ENCODE assay signal across 10 cellular contexts in genomic region chr13:80336335-80336734, GRCh38. TPM values are rescaled to one million over a fixed set of nuclear protein-coding genes. Genes with fewer than 3 reads are reported as not detected.
A peak's percentile ranks its signal among the peaks of the same experiment; 100 is the strongest.
DNase-seq lines count a peak whose midpoint lies in the region; ATAC-seq and TF ChIP-seq lines count a peak whose summit lies in the region.
"Had no signal": no experiment of that assay in that cellular context is flagged by ENCODE, and none has a peak within 500 bp of the region (broad histone marks: within the 10 kb centered on the region; RNA-seq: fewer than 3 reads in every experiment).

No MANE protein-coding gene starts in this region.

- peaks cover 44% of the 10 kb centered on the region for H3K4me1 Mint-ChIP-seq in type B pancreatic cell (ENCODE audit: unreplicated experiment)
- H3K4me1 Mint-ChIP-seq in natural killer cell = peaks cover 11 to 30% of the 10 kb centered on the region in 2 donors

- H3K27me3 Mint-ChIP-seq in type B pancreatic cell (no peaks in the 10 kb centered on the region), natural killer cell (ENCODE audit: low read depth in 2 of 2) (no peaks in the 10 kb centered on the region)

- peaks cover 1% of the 10 kb centered on the region for H3K9me3 Mint-ChIP-seq in type B pancreatic cell
- no peaks in the 10 kb centered on the region for H3K9me3 Mint-ChIP-seq in natural killer cell
- H3K9me3 Mint-ChIP-seq: naive B cell had no signal

- no peaks in the 10 kb centered on the region for H3K27me3 ChIP-seq in lower lobe of right lung (ENCODE audit: low read depth)

- peak overlapping the region; percentile 80 for H3K27ac ChIP-seq in cingulate gyrus (ENCODE audit: low read depth, low read length)
- peak overlapping the region; percentile 98 for H3K27ac ChIP-seq in lower lobe of right lung

- peaks cover 33% of the 10 kb centered on the region for H3K4me1 ChIP-seq in lower lobe of right lung

- H3K9me3 ChIP-seq in lower lobe of right lung = no peaks in the 10 kb centered on the region

- H3K4me3 ChIP-seq in NB4 (ENCODE audit: low read depth, low read length) (peak overlapping the region; percentile 32), lower lobe of right lung (peak overlapping the region; percentile 73)

- H3K36me3 ChIP-seq in lower lobe of right lung = peaks cover 17% of the 10 kb centered on the region

- H3K4me3 Mint-ChIP-seq in type B pancreatic cell = no peak overlapping the region
- no peak overlapping the region for H3K4me3 Mint-ChIP-seq in natural killer cell

- H3K36me3 Mint-ChIP-seq in type B pancreatic cell (peaks cover 37% of the 10 kb centered on the region), natural killer cell (peaks cover 7% of the 10 kb centered on the region)
- H3K36me3 Mint-ChIP-seq: naive B cell had no signal

- intact Hi-C loops in lower lobe of right lung (cut with DNase I) = loop anchor here (10.0 kb wide), 1 partner anchor 562 kb away; no protein-coding TSS in a partner anchor
- intact Hi-C loops in natural killer cell (cut with micrococcal nuclease) = no loop called here

- ATAC-seq in lower lobe of right lung (no peak), natural killer cell (no peak)

- H3K27ac Mint-ChIP-seq in type B pancreatic cell (peak overlapping the region; percentile 76), natural killer cell (no peak overlapping the region)
- H3K27ac Mint-ChIP-seq: naive B cell had no signal

- TF ChIP-seq POLR2A in NB4 (IDR thresholded peaks at IDR 0.05; ENCODE audit: extremely low read depth, insufficient read length) = no peak

- no peak for TF ChIP-seq CTCF in NB4 (IDR thresholded peaks at IDR 0.05; ENCODE audit: low read depth, low read length)
- TF ChIP-seq CTCF in lower lobe of right lung (IDR thresholded peaks at IDR 0.05) = no peak
- no peak for TF ChIP-seq CTCF in type B pancreatic cell (conservative IDR thresholded peaks at IDR 0.05)
- no peak for TF ChIP-seq CTCF in natural killer cell (IDR thresholded peaks at IDR 0.05)

- DNase-seq in NB4 (ENCODE audit: low read depth) = no peak
- DNase-seq in lower lobe of right lung = no peak
- no peak for DNase-seq in type B pancreatic cell (ENCODE audit: extremely low spot score, unreplicated experiment)
- no peak for DNase-seq in NCI-H2107 treated with DMSO at 0.1 percent for 48 hours (lab: John Stamatoyannopoulos, UW; ENCODE audit: unreplicated experiment)
- DNase-seq in OCI-M1 (lab: John Stamatoyannopoulos, UW) = no peak
- DNase-seq in natural killer cell = no peak
- DNase-seq: activated CD4-positive, CD25-positive, alpha-beta regulatory T cell; activated gamma-delta T cell; naive B cell had no signal

RNA-seq across cellular contexts. Expression of gene SPRY2, which starts 4.6 kb away (rescaled TPM):
- 44.6 TPM for total RNA-seq in lower lobe of right lung
- total RNA-seq in type B pancreatic cell (ENCODE audit: low replicate concordance) = 48.3 and 48.7 TPM in 2 replicates
- total RNA-seq in natural killer cell = 1 to 10 TPM; 2.7 to 7.3 (median 3.0) TPM
